In the genomic region with DNA sequence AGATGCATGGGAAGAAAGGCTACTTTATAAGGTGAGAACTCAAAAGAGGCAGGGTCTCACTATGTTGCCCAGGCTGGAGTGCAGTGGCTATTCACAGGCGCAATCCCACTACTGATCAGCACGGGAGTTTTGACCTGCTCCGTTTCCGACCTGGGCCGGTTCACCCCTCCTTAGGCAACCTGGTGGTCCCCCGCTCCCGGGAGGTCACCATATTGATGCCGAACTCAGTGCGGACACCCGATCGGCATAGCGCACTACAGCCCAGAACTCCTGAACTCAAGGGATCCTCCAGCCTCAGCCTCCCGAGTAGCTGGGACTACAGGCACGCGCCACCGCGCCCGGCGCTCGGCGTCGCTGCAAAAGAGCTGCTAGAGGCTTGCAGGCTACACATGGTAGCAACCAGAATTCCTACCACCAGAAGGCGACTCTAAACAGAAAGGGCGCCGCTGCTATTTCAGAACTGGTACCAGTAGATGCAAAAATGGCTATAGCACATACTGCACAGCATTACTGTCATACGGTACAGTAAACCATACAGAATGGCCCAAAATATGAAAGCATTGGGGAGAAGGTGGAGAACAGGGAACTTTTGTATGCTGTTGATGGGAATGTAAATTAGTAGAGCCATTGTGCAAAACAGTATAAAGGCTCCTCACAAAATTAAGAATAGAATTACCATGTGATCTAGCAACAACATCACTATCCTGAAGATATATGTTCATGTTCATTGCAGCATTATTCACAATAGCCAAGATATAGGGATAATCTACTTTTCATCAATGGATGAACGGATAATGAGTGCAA, we compare ENCODE assay signal across 9 cellular contexts. TPM values are rescaled to one million over a fixed set of nuclear protein-coding genes. Genes with fewer than 3 reads are reported as not detected.
DNase-seq lines count a peak whose midpoint lies in the region; ATAC-seq and TF ChIP-seq lines count a peak whose summit lies in the region.
"Had no signal": no experiment of that assay in that cellular context is flagged by ENCODE, and none has a peak within 500 bp of the region (broad histone marks: within the 10 kb centered on the region; RNA-seq: fewer than 3 reads in every experiment).

No MANE protein-coding gene starts in this region.

- peaks cover 0 to 26% (median 4%) of the 10 kb centered on the region in 4 donors for H3K36me3 ChIP-seq in sigmoid colon

- H3K4me1 ChIP-seq in sigmoid colon, result peaks cover 0 to 31% (median 21%) of the 10 kb centered on the region in 4 donors

- in situ Hi-C loops in astrocyte of the cerebellum (cut with HindIII; ENCODE audit: low sequenced_read_pairs), result no loop called here

- TF ChIP-seq CTCF in astrocyte of the cerebellum (IDR thresholded peaks at IDR 0.05; ENCODE audit: low read depth, low read length, missing control alignments), result peak; percentile 75
- peak; percentile 52 to 79 (median 75) for TF ChIP-seq CTCF in sigmoid colon (IDR thresholded peaks at IDR 0.05)

- peak; percentile 37 for ATAC-seq in GM19452 (IDR thresholded peaks at IDR 0.05; ENCODE audit: unreplicated experiment)

- WGBS in sigmoid colon, 2 donors, result 18 to 20% methylated on average over 26 to 27 of the region's 27 CpGs

- no peaks in the 10 kb centered on the region for H3K27me3 ChIP-seq in sigmoid colon

- TF ChIP-seq POLR2A in sigmoid colon (IDR thresholded peaks at IDR 0.05), result no peak

- DNase-seq in AML-193 (lab: John Stamatoyannopoulos, UW) (peak; percentile 63 to 71), NCI-H1436 treated with DMSO at 0.1 percent for 48 hours (lab: John Stamatoyannopoulos, UW) (peak; percentile 46), T-helper 9 cell (peak; percentile 53), astrocyte of the cerebellum (ENCODE audit: low read depth) (peak; percentile 67), hypothalamus (lab: John Stamatoyannopoulos, UW) (peak in 34 of 51 donors; percentile 5 to 62 (median 36)), sigmoid colon (peak; percentile 83), NCI-H146 (lab: John Stamatoyannopoulos, UW) (no peak)

- H3K4me3 ChIP-seq in astrocyte of the cerebellum (ENCODE audit: low read depth, low read length), result peak overlapping the region; percentile 90
- H3K4me3 ChIP-seq in sigmoid colon, result peak overlapping the region; percentile 60 to 78 (median 74)

- H3K9me3 ChIP-seq in sigmoid colon, result no peaks in the 10 kb centered on the region
- H3K9me3 ChIP-seq: HAP-1 had no signal

- TF ChIP-seq EP300 in sigmoid colon (IDR thresholded peaks at IDR 0.05), result no peak

- intact Hi-C loops in sigmoid colon (cut with DNase I), result loop anchor here (5.0 to 10.0 kb wide), 3 partner anchors 149 to 681 kb away; partner anchors contain the start of gene MAP4K5

- H3K27ac ChIP-seq in sigmoid colon, result peak overlapping the region; percentile 86 to 90 (median 88)

RNA-seq across cellular contexts. Expression of gene NEMF, which starts 1.2 kb away (rescaled TPM):
- total RNA-seq in sigmoid colon, result 100 to 1,000 TPM in 1 of 4 donors, 10 to 100 TPM in 3; 73.7 to 121 (median 79.0) TPM
- polyA plus RNA-seq in sigmoid colon, result 10 to 100 TPM; 18.0 to 25.0 (median 21.6) TPM

RNA-seq across cellular contexts. Expression of gene ARF6, which starts 39.1 kb away (rescaled TPM):
- 10 to 100 TPM; 33.8 to 45.6 (median 39.4) TPM for total RNA-seq in sigmoid colon
- 100 to 1,000 TPM in 1 of 3 donors, 10 to 100 TPM in 2; 81.9 to 117 (median 90.7) TPM for polyA plus RNA-seq in sigmoid colon
